ENCODE assay signal across 8 cellular contexts in genomic region chr18:21739604-21740473, GRCh38.
DNase-seq lines count a peak whose midpoint lies in the region; ATAC-seq, FAIRE-seq and TF ChIP-seq lines count a peak whose summit lies in the region.

No MANE protein-coding gene starts in this region.

- peaks cover 37% of the 10 kb centered on the region for H3K36me3 Mint-ChIP-seq in nephron progenitor cell (ENCODE audit: low read depth)

- H3K27ac ChIP-seq in effector memory CD4-positive, alpha-beta T cell (ENCODE audit: insufficient read depth, low read length, poor library complexity, severe bottlenecking), result peak overlapping the region; percentile 94

- TF ChIP-seq CTCF in nephron progenitor cell (IDR thresholded peaks at IDR 0.05), result no peak

- peaks cover 36% of the 10 kb centered on the region for H3K9me3 Mint-ChIP-seq in nephron progenitor cell

- DNase-seq in OCI-M1 (lab: John Stamatoyannopoulos, UW) (peak; percentile 90), nephron progenitor cell (no peak), NCI-H1417 treated with DMSO at 0.1 percent for 48 hours (lab: John Stamatoyannopoulos, UW) (no peak), RCC 7860 (ENCODE audit: low spot score) (no peak)
- DNase-seq in effector memory CD4-positive, alpha-beta T cell, result no peak

- peaks cover 47% of the 10 kb centered on the region for H3K4me1 Mint-ChIP-seq in nephron progenitor cell

- H3K4me3 ChIP-seq in effector memory CD4-positive, alpha-beta T cell (ENCODE audit: insufficient read depth, low read depth, low read length, poor library complexity, severe bottlenecking), result no peak overlapping the region

- ATAC-seq in GM18870 (IDR thresholded peaks at IDR 0.05; ENCODE audit: unreplicated experiment) (peak; percentile 30), HG02763 (IDR thresholded peaks at IDR 0.05; ENCODE audit: unreplicated experiment) (peak; percentile 9), HG03521 (IDR thresholded peaks at IDR 0.05; ENCODE audit: unreplicated experiment) (no peak)

- H3K27me3 ChIP-seq in effector memory CD4-positive, alpha-beta T cell (replicated peaks; ENCODE audit: control insufficient read depth, insufficient read depth, low read length, poor library complexity, severe bottlenecking), result no peaks in the 10 kb centered on the region

- H3K4me3 Mint-ChIP-seq in nephron progenitor cell, result peak overlapping the region; percentile 91

- FAIRE-seq in RCC 7860 (lab: Jason Lieb, UNC), result no peak

- no peaks in the 10 kb centered on the region for H3K4me1 ChIP-seq in effector memory CD4-positive, alpha-beta T cell (ENCODE audit: control insufficient read depth, insufficient read depth, low read length, poor library complexity, severe bottlenecking)

- peaks cover 5% of the 10 kb centered on the region for H3K27me3 Mint-ChIP-seq in nephron progenitor cell (ENCODE audit: low read depth, poor library complexity)

- H3K36me3 ChIP-seq in effector memory CD4-positive, alpha-beta T cell (ENCODE audit: control insufficient read depth, insufficient read depth, low read length), result no peaks in the 10 kb centered on the region

- peak overlapping the region; percentile 87 for H3K27ac Mint-ChIP-seq in nephron progenitor cell

- H3K9me3 ChIP-seq in effector memory CD4-positive, alpha-beta T cell (ENCODE audit: control insufficient read depth, low read length), result no peaks in the 10 kb centered on the region
